In genomic region chrX:52933976-52934703, GRCh38 we compare ENCODE assay signal across 7 cellular contexts. TPM values are rescaled to one million over a fixed set of nuclear protein-coding genes. Genes with fewer than 3 reads are reported as not detected.
A peak's percentile ranks its signal among the peaks of the same experiment; 100 is the strongest.
DNase-seq lines count a peak whose midpoint lies in the region; ATAC-seq, FAIRE-seq and TF ChIP-seq lines count a peak whose summit lies in the region.

No MANE protein-coding gene starts in this region.

- CTCF ChIA-PET in activated CD8-positive, alpha-beta T cell treated with anti-CD3 and anti-CD28 coated beads for 36 hours (lab: Charles Lee), result no interaction called here

- H3K4me3 ChIP-seq in iPS-18a (ENCODE audit: low read length), result peak overlapping the region; percentile 57
- peak overlapping the region; percentile 48 to 65 (median 56) for H3K4me3 ChIP-seq in stomach

- H3K27ac ChIP-seq in iPS-18a (ENCODE audit: low read length) (peak overlapping the region; percentile 54), stomach (peak overlapping the region; percentile 63 to 97 (median 91))

- peaks cover under 1% of the 10 kb centered on the region for H3K27me3 Mint-ChIP-seq in activated CD8-positive, alpha-beta T cell treated with anti-CD3 and anti-CD28 coated beads for 36 hours

- WGBS in stomach, 5 donors, result 1 to 7% (median 4%) methylated on average over 27 of the region's 27 CpGs

- no peak for TF ChIP-seq CTCF in activated CD8-positive, alpha-beta T cell treated with anti-CD3 and anti-CD28 coated beads for 36 hours (IDR thresholded peaks at IDR 0.05)
- TF ChIP-seq CTCF in stomach (IDR thresholded peaks at IDR 0.05), result no peak

- intact Hi-C loops in activated CD8-positive, alpha-beta T cell treated with anti-CD3 and anti-CD28 coated beads for 36 hours (cut with micrococcal nuclease), result no loop called here
- intact Hi-C loops in stomach (cut with DNase I; ENCODE audit: low total_unique reads), result no loop called here

- no peak for DNase-seq in activated CD8-positive, alpha-beta T cell treated with anti-CD3 and anti-CD28 coated beads for 36 hours
- DNase-seq in stomach (no peak), frontal cortex (ENCODE audit: low spot score in 2 of 2) (no peak), midbrain (lab: John Stamatoyannopoulos, UW) (no peak)

- peak overlapping the region; percentile 90 for H3K4me3 Mint-ChIP-seq in activated CD8-positive, alpha-beta T cell treated with anti-CD3 and anti-CD28 coated beads for 36 hours

- H3K9me3 ChIP-seq in iPS-18a (ENCODE audit: control insufficient read depth, low read depth, low read length) (peaks cover 7% of the 10 kb centered on the region), stomach (no peaks in the 10 kb centered on the region)

- no peak for TF ChIP-seq EP300 in stomach (IDR thresholded peaks at IDR 0.05)

- no peaks in the 10 kb centered on the region for H3K9me3 Mint-ChIP-seq in activated CD8-positive, alpha-beta T cell treated with anti-CD3 and anti-CD28 coated beads for 36 hours

- no peaks in the 10 kb centered on the region for H3K4me1 Mint-ChIP-seq in activated CD8-positive, alpha-beta T cell treated with anti-CD3 and anti-CD28 coated beads for 36 hours (ENCODE audit: low read depth)

- H3K27me3 ChIP-seq in iPS-18a (ENCODE audit: control insufficient read depth, insufficient read depth, low read length) (no peaks in the 10 kb centered on the region), stomach (no peaks in the 10 kb centered on the region)

- H3K4me1 ChIP-seq in iPS-18a (ENCODE audit: control insufficient read depth, low read depth, low read length) (peaks cover 6% of the 10 kb centered on the region), stomach (peaks cover 0 to 12% (median 4%) of the 10 kb centered on the region in 4 donors)

- ATAC-seq in GM18508 (IDR thresholded peaks at IDR 0.05; ENCODE audit: insufficient read depth, unreplicated experiment) (peak; percentile 2), HG03095 (IDR thresholded peaks at IDR 0.05; ENCODE audit: unreplicated experiment) (peak; percentile 12)
- peak; percentile 6 for ATAC-seq in activated CD8-positive, alpha-beta T cell treated with anti-CD3 and anti-CD28 coated beads for 36 hours

- H3K36me3 ChIP-seq in iPS-18a (ENCODE audit: control insufficient read depth, low read depth, low read length) (no peaks in the 10 kb centered on the region), stomach (no peaks in the 10 kb centered on the region)

- peak overlapping the region; percentile 75 for H3K9ac ChIP-seq in iPS-18a (ENCODE audit: low read length)

- TF ChIP-seq POLR2A in stomach (IDR thresholded peaks at IDR 0.05), result no peak

- POLR2A ChIA-PET in activated CD8-positive, alpha-beta T cell treated with anti-CD3 and anti-CD28 coated beads for 36 hours (lab: Charles Lee), result no interaction called here

- no peaks in the 10 kb centered on the region for H3K36me3 Mint-ChIP-seq in activated CD8-positive, alpha-beta T cell treated with anti-CD3 and anti-CD28 coated beads for 36 hours (ENCODE audit: low read depth)

- H3K27ac Mint-ChIP-seq in activated CD8-positive, alpha-beta T cell treated with anti-CD3 and anti-CD28 coated beads for 36 hours, result peak overlapping the region; percentile 100

- FAIRE-seq in frontal cortex (lab: Jason Lieb, UNC), result no peak

RNA-seq across cellular contexts. Expression of gene FAM156A, which starts 24.2 kb away (rescaled TPM):
- total RNA-seq in activated CD8-positive, alpha-beta T cell treated with anti-CD3 and anti-CD28 coated beads for 36 hours, result 10 to 100 TPM; 20.6 to 21.0 TPM
- 100 to 1,000 TPM in 1 of 5 donors, 10 to 100 TPM in 4; 19.3 to 196 (median 21.1) TPM for total RNA-seq in stomach
- polyA plus RNA-seq in stomach, result 10 to 100 TPM in 1 of 3 donors, 1 to 10 TPM in 2; 4.5 to 13.5 (median 5.8) TPM
- 6.5 TPM for total RNA-seq in frontal cortex

RNA-seq across cellular contexts. Expression of gene FAM156B, which starts 37.0 kb away (rescaled TPM):
- total RNA-seq in activated CD8-positive, alpha-beta T cell treated with anti-CD3 and anti-CD28 coated beads for 36 hours, result 10 to 100 TPM; 14.5 to 16.2 TPM
- 10 to 100 TPM; 11.7 to 28.6 (median 19.4) TPM for total RNA-seq in stomach
- polyA plus RNA-seq in stomach, result 10 to 100 TPM in 2 of 3 donors, 1 to 10 TPM in 1; 6.0 to 39.5 (median 19.1) TPM
- total RNA-seq in frontal cortex, result 22.0 TPM
